In genomic region chr6:5782783-5783567, GRCh38 we compare ENCODE assay signal across 11 cellular contexts.
A peak's percentile ranks its signal among the peaks of the same experiment; 100 is the strongest.
DNase-seq lines count a peak whose midpoint lies in the region; ATAC-seq and TF ChIP-seq lines count a peak whose summit lies in the region.
"Had no signal": no experiment of that assay in that cellular context is flagged by ENCODE, and none has a peak within 500 bp of the region (broad histone marks: within the 10 kb centered on the region; RNA-seq: fewer than 3 reads in every experiment).

No MANE protein-coding gene starts in this region.

- intact Hi-C loops in Caco-2 (cut with micrococcal nuclease; ENCODE audit: unreplicated experiment), result no loop called here

- H3K36me3 ChIP-seq in Caco-2 (ENCODE audit: control insufficient read depth, insufficient read depth, low read length), result no peaks in the 10 kb centered on the region
- H3K36me3 ChIP-seq: tibial artery had no signal

- POLR2A ChIA-PET in Caco-2 (lab: Charles Lee), result no interaction called here

- ATAC-seq in HG02759 (IDR thresholded peaks at IDR 0.05; ENCODE audit: unreplicated experiment), result no peak

- no peak overlapping the region for H3K4me3 ChIP-seq in Caco-2 (ENCODE audit: low read depth, low read length)
- H3K4me3 ChIP-seq: tibial artery had no signal

- no peaks in the 10 kb centered on the region for H3K27me3 Mint-ChIP-seq in Caco-2 (ENCODE audit: insufficient read depth, unreplicated experiment)

- no peak overlapping the region for H3K4me3 Mint-ChIP-seq in Caco-2 (ENCODE audit: unreplicated experiment)
- H3K4me3 Mint-ChIP-seq: CD8-positive, alpha-beta memory T cell had no signal

- DNase-seq in COR-L47 (lab: John Stamatoyannopoulos, UW) (peak; percentile 54), NCI-H1105 (lab: John Stamatoyannopoulos, UW) (peak; percentile 87), cerebellar cortex (ENCODE audit: low spot score) (peak; percentile 80), middle frontal gyrus (ENCODE audit: extremely low spot score, low spot score) (peak; percentile 9), Caco-2 (no peak), kidney glomerular epithelial cell (lab: John Stamatoyannopoulos, UW) (no peak), SKM-1 (lab: John Stamatoyannopoulos, UW; ENCODE audit: unreplicated experiment) (no peak)
- DNase-seq: CD8-positive, alpha-beta memory T cell; stimulated activated CD4-positive, alpha-beta T cell treated with anti-CD3 and anti-CD28 coated beads, Interleukin-1b, Interleukin-23, amount 100 ng/mL, for 48 hours had no signal

- no peaks in the 10 kb centered on the region for H3K9me3 Mint-ChIP-seq in Caco-2 (ENCODE audit: unreplicated experiment)
- H3K9me3 Mint-ChIP-seq: CD8-positive, alpha-beta memory T cell had no signal

- no peaks in the 10 kb centered on the region for H3K9me3 ChIP-seq in Caco-2
- H3K9me3 ChIP-seq: tibial artery had no signal

- TF ChIP-seq CTCF in Caco-2 (IDR thresholded peaks at IDR 0.05; ENCODE audit: insufficient read depth in 1 of 2, low read depth in 1 of 2, low read length in 1 of 2, severe bottlenecking in 1 of 2, unreplicated experiment in 1 of 2), result no peak

- no peaks in the 10 kb centered on the region for H3K4me1 Mint-ChIP-seq in Caco-2 (ENCODE audit: low read depth, unreplicated experiment)

- no TSS peak for BruUV-seq in Caco-2 (replicated peaks; lab: Mats Ljungman, UMichigan)

- no peak overlapping the region for H3K27ac Mint-ChIP-seq in Caco-2 (ENCODE audit: unreplicated experiment)

- H3K4me1 ChIP-seq in Caco-2, result no peaks in the 10 kb centered on the region

- H3K27me3 ChIP-seq in Caco-2 (replicated peaks; ENCODE audit: control insufficient read depth, insufficient read depth, low read length), result no peaks in the 10 kb centered on the region
- H3K27me3 ChIP-seq: tibial artery had no signal

- CTCF ChIA-PET in Caco-2 (lab: Charles Lee), result no interaction called here

- H3K36me3 Mint-ChIP-seq in Caco-2 (ENCODE audit: insufficient read depth, unreplicated experiment), result no peaks in the 10 kb centered on the region

Comparison
In these comparisons a context has a peak if more than half of its experiments do, and no peak if none do; other contexts are left out.
1. DNase-seq: peak in COR-L47 (single experiment), NCI-H1105 (single experiment), cerebellar cortex (single experiment) and middle frontal gyrus (single experiment); none in Caco-2 (0 of 2), kidney glomerular epithelial cell (single experiment) and SKM-1 (single experiment).